ENCODE assay signal across 1 cellular context in genomic region chr4:56976283-56976877, GRCh38.
TF ChIP-seq lines count a peak whose summit lies in the region.

No MANE protein-coding gene starts in this region.

TF ChIP-seq in SK-N-SH, 30 proteins besides CTCF, POLR2A, EP300 and RAD21 (continued from another document):
- TF ChIP-seq PBX3 (IDR thresholded peaks at IDR 0.05) (no peak), JUND (IDR thresholded peaks at IDR 0.05) (no peak), ELF1 (IDR thresholded peaks at IDR 0.05) (no peak)
TF ChIP-seq in SK-N-SH: peak in this region for 0.
